Comparison of ENCODE assay signal across 22 cellular contexts in genomic region chr13:76223565-76223964, GRCh38.
A peak's percentile ranks its signal among the peaks of the same experiment; 100 is the strongest.
DNase-seq lines count a peak whose midpoint lies in the region; ATAC-seq and TF ChIP-seq lines count a peak whose summit lies in the region.
"Had no signal": no experiment of that assay in that cellular context is flagged by ENCODE, and none has a peak within 500 bp of the region (broad histone marks: within the 10 kb centered on the region; RNA-seq: fewer than 3 reads in every experiment).

No MANE protein-coding gene starts in this region.

- H3K27ac ChIP-seq in mammary epithelial cell (ENCODE audit: insufficient read depth, low read depth, low read length): no peak overlapping the region
- H3K27ac ChIP-seq: breast epithelium, prostate gland, RWPE1, thyroid gland had no signal

- dilution Hi-C loops in mammary epithelial cell (cut with HindIII; ENCODE audit: low sequenced_read_pairs): no loop called here

- no peak overlapping the region for H3K9ac ChIP-seq in mammary epithelial cell (ENCODE audit: insufficient read depth, low read length)

- H3K4me3 ChIP-seq in mammary epithelial cell (replicated peaks in 1 of 3; ENCODE audit: insufficient read depth in 1 of 3, low read depth in 2 of 3, low read length in 3 of 3): no peak overlapping the region
- no peak overlapping the region for H3K4me3 ChIP-seq in fibroblast of mammary gland (ENCODE audit: control insufficient read depth, low read depth, low read length)
- no peak overlapping the region for H3K4me3 ChIP-seq in retinal pigment epithelial cell (ENCODE audit: low read length)
- H3K4me3 ChIP-seq: breast epithelium, dorsolateral prefrontal cortex, prostate gland, thyroid gland had no signal

- 18% methylated on average over 2 of the region's 2 CpGs for WGBS in mammary epithelial cell (ENCODE audit: low coverage, missing lambda C conversion rate)

- H3K4me2 ChIP-seq in mammary epithelial cell (ENCODE audit: insufficient read depth, low read depth, low read length): no peak overlapping the region

- H3K36me3 Mint-ChIP-seq in MCF 10A (ENCODE audit: insufficient read depth, unreplicated experiment): no peaks in the 10 kb centered on the region
- H3K36me3 Mint-ChIP-seq: activated naive CD8-positive, alpha-beta T cell; stimulated activated effector memory CD8-positive, alpha-beta T cell treated with anti-CD3 and anti-CD28 coated beads, Interleukin-12 subunit alpha, Interleukin-12 subunit beta, amount 100 ng/mL, for 72 hours had no signal

- BruUV-seq in MCF 10A (replicated peaks; lab: Mats Ljungman, UMichigan) (no TSS peak), mammary epithelial cell (replicated peaks; lab: Mats Ljungman, UMichigan) (no TSS peak)

- no peaks in the 10 kb centered on the region for H3K9me3 ChIP-seq in mammary epithelial cell (replicated peaks; ENCODE audit: insufficient read depth, low read length)
- H3K9me3 ChIP-seq: breast epithelium, prostate gland, thyroid gland had no signal

- H4K20me1 ChIP-seq in mammary epithelial cell (ENCODE audit: insufficient read depth, low read length): no peaks in the 10 kb centered on the region

- no peak overlapping the region for H3K4me3 Mint-ChIP-seq in MCF 10A (ENCODE audit: unreplicated experiment)
- H3K4me3 Mint-ChIP-seq: activated naive CD8-positive, alpha-beta T cell; stimulated activated effector memory CD8-positive, alpha-beta T cell treated with anti-CD3 and anti-CD28 coated beads, Interleukin-12 subunit alpha, Interleukin-12 subunit beta, amount 100 ng/mL, for 72 hours had no signal

- in situ Hi-C loops in mammary epithelial cell (cut with MboI; ENCODE audit: low sequenced_read_pairs in 2 of 2): no loop called here

- TF ChIP-seq CTCF in MCF 10A (IDR thresholded peaks at IDR 0.05; ENCODE audit: unreplicated experiment) (no peak), mammary epithelial cell (conservative IDR thresholded peaks at IDR 0.05 in 1 of 2, IDR thresholded peaks at IDR 0.05 in 1 of 2; ENCODE audit: extremely low read depth in 1 of 2, insufficient read depth in 1 of 2, low read depth in 1 of 2, low read length in 2 of 2) (no peak), fibroblast of mammary gland (conservative IDR thresholded peaks at IDR 0.05; ENCODE audit: control insufficient read depth, insufficient read depth, low read depth, low read length) (peak; percentile 34), retinal pigment epithelial cell (conservative IDR thresholded peaks at IDR 0.05; ENCODE audit: low read depth, low read length) (peak; percentile 11)

- H3K4me1 Mint-ChIP-seq in MCF 10A (ENCODE audit: insufficient read depth, unreplicated experiment): no peaks in the 10 kb centered on the region
- H3K4me1 Mint-ChIP-seq: stimulated activated effector memory CD8-positive, alpha-beta T cell treated with anti-CD3 and anti-CD28 coated beads, Interleukin-12 subunit alpha, Interleukin-12 subunit beta, amount 100 ng/mL, for 72 hours had no signal

- CTCF ChIA-PET in MCF 10A (lab: Yijun Ruan, JAX): no interaction called here
- CTCF ChIA-PET in mammary epithelial cell (lab: Charles Lee; ENCODE audit: low non-redundant PET): no interaction called here

- intact Hi-C loops in MCF 10A (cut with micrococcal nuclease): no loop called here
- intact Hi-C loops in mammary epithelial cell (cut with micrococcal nuclease): no loop called here

- peaks cover 9% of the 10 kb centered on the region for H3K9me3 Mint-ChIP-seq in MCF 10A (ENCODE audit: unreplicated experiment)

- no peaks in the 10 kb centered on the region for H3K27me3 ChIP-seq in mammary epithelial cell (ENCODE audit: insufficient read depth, low read length)
- H3K27me3 ChIP-seq: breast epithelium, thyroid gland had no signal

- no peak overlapping the region for H3K27ac Mint-ChIP-seq in MCF 10A (ENCODE audit: low read depth, unreplicated experiment)
- H3K27ac Mint-ChIP-seq: activated naive CD8-positive, alpha-beta T cell; stimulated activated effector memory CD8-positive, alpha-beta T cell treated with anti-CD3 and anti-CD28 coated beads, Interleukin-12 subunit alpha, Interleukin-12 subunit beta, amount 100 ng/mL, for 72 hours had no signal

- H3K27me3 Mint-ChIP-seq in MCF 10A (ENCODE audit: insufficient read depth, unreplicated experiment): no peaks in the 10 kb centered on the region

- POLR2A ChIA-PET in MCF 10A (lab: Yijun Ruan, JAX): no interaction called here

- ATAC-seq in GM19395 (IDR thresholded peaks at IDR 0.05; ENCODE audit: unreplicated experiment) (no peak), GM19035 (IDR thresholded peaks at IDR 0.05; ENCODE audit: unreplicated experiment) (no peak)
- ATAC-seq: stimulated activated effector memory CD8-positive, alpha-beta T cell treated with anti-CD3 and anti-CD28 coated beads, Interleukin-12 subunit alpha, Interleukin-12 subunit beta, amount 100 ng/mL, for 72 hours had no signal

- DNase-seq in MCF 10A (ENCODE audit: unreplicated experiment): peak; percentile 1
- no peak for DNase-seq in mammary epithelial cell
- DNase-seq in NAMALWA (ENCODE audit: low spot score): peak; percentile 8
- DNase-seq in fibroblast of mammary gland (ENCODE audit: low read depth): no peak
- no peak for DNase-seq in retinal pigment epithelial cell (ENCODE audit: low read depth)
- no peak for DNase-seq in SW480 (ENCODE audit: low spot score)
- DNase-seq: activated CD8-positive, alpha-beta memory T cell treated with anti-CD3 and anti-CD28 coated beads for 24 hours; C1 segment of cervical spinal cord; dorsolateral prefrontal cortex; GDM1; glutamatergic neuron; NCI-H187; NCI-H345; T-helper 1 cell; thyroid gland had no signal

- H2AFZ ChIP-seq in mammary epithelial cell (ENCODE audit: low read depth, low read length): no peak overlapping the region

- H3K79me2 ChIP-seq in mammary epithelial cell (ENCODE audit: insufficient read depth, low read length): no peaks in the 10 kb centered on the region

- H3K4me1 ChIP-seq in mammary epithelial cell (ENCODE audit: insufficient read depth, low read length): no peaks in the 10 kb centered on the region
- H3K4me1 ChIP-seq: breast epithelium, prostate gland, thyroid gland had no signal

- no peaks in the 10 kb centered on the region for H3K36me3 ChIP-seq in mammary epithelial cell (ENCODE audit: insufficient read depth, low read length)
- H3K36me3 ChIP-seq: breast epithelium, prostate gland, thyroid gland had no signal

Comparison
In these comparisons a context has a peak if more than half of its experiments do, and no peak if none do; other contexts are left out.
1. DNase-seq: peak in MCF 10A (single experiment) and NAMALWA (single experiment); none in mammary epithelial cell (single experiment), fibroblast of mammary gland (single experiment), retinal pigment epithelial cell (single experiment) and SW480 (single experiment).
2. CTCF ChIP-seq: peak in fibroblast of mammary gland (single experiment) and retinal pigment epithelial cell (single experiment); none in MCF 10A (single experiment) and mammary epithelial cell (0 of 2).